ENCODE assay signal across 1 cellular context in the genomic region with DNA sequence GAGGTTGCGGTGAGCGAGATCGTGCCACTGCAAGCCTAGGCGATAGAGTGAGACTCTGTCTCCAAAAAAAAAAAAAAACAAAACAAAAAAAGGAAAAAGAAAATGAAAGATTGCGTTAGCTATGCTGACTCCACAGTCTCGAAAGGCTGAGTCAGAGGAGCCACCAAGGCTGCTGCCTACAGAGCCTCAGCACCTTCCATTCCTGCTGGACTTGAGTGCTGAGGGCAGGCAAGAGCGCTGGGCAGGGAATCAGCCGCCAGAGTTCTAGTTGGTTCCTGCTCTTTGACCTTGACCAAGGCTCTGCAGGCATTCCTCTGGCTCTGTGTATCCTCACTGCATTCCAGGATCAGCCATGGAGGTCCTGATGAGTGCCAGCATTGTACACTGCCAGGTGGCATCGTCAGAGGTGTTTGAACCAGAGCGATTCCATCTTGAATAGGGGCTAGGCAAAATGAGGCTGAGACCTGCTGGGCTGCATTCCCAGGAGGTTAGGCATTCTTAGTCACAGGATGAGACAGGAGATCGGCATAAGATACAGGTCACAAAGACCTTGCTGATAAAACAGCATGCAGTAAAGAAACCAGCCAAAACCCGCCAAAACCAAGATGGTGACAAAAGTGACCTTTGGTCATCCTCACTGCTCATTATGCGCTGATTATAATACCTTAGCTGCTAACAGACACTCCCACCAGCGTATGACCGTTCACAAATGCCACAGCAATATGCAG.
TF ChIP-seq lines count a peak whose summit lies in the region.

No MANE protein-coding gene starts in this region.

TF ChIP-seq in K562, 482 proteins besides CTCF, POLR2A, EP300 and RAD21 (continued from another document and continues in another):
- TF ChIP-seq ZBTB9 (CRISPR knock-in tag; IDR thresholded peaks at IDR 0.05): peak; percentile 99
- no peak for TF ChIP-seq NELFE (IDR thresholded peaks at IDR 0.05; ENCODE audit: insufficient read depth, insufficient read length)
- no peak for TF ChIP-seq PBX2 (CRISPR knock-in tag; IDR thresholded peaks at IDR 0.05; ENCODE audit: low read depth)
- 0 out of 2 replicates have a peak, but pooled peaks have one; percentile 34 for TF ChIP-seq PBX2 (tag; conservative IDR thresholded peaks at IDR 0.05; ENCODE audit: low read depth)
- no peak for TF ChIP-seq ZNF143 (CRISPR knock-in tag; IDR thresholded peaks at IDR 0.05)
- TF ChIP-seq ZNF431 (CRISPR knock-in tag; IDR thresholded peaks at IDR 0.05): no peak
- peak in 1 of 3 experiments; percentile 55 for TF ChIP-seq YY1 (IDR thresholded peaks at IDR 0.05; ENCODE audit: borderline replicate concordance in 1 of 3, control insufficient read depth in 1 of 3, extremely low read depth in 1 of 3, insufficient read depth in 3 of 3, insufficient read length in 1 of 3, insufficient replicate concordance in 2 of 3, low read depth in 1 of 3, low read length in 2 of 3)
- TF ChIP-seq, protein P1, sequence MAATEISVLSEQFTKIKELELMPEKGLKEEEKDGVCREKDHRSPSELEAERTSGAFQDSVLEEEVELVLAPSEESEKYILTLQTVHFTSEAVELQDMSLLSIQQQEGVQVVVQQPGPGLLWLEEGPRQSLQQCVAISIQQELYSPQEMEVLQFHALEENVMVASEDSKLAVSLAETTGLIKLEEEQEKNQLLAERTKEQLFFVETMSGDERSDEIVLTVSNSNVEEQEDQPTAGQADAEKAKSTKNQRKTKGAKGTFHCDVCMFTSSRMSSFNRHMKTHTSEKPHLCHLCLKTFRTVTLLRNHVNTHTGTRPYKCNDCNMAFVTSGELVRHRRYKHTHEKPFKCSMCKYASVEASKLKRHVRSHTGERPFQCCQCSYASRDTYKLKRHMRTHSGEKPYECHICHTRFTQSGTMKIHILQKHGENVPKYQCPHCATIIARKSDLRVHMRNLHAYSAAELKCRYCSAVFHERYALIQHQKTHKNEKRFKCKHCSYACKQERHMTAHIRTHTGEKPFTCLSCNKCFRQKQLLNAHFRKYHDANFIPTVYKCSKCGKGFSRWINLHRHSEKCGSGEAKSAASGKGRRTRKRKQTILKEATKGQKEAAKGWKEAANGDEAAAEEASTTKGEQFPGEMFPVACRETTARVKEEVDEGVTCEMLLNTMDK (IDR thresholded peaks at IDR 0.05; ENCODE audit: borderline replicate concordance, insufficient read depth, low read depth, low read length, poor library complexity, severe bottlenecking): no peak
- TF ChIP-seq RB1 (IDR thresholded peaks at IDR 0.05; ENCODE audit: low read depth): no peak
- peak; percentile 88 for TF ChIP-seq ZNF696 (CRISPR knock-in tag; conservative IDR thresholded peaks at IDR 0.05)
- TF ChIP-seq, protein P2, sequence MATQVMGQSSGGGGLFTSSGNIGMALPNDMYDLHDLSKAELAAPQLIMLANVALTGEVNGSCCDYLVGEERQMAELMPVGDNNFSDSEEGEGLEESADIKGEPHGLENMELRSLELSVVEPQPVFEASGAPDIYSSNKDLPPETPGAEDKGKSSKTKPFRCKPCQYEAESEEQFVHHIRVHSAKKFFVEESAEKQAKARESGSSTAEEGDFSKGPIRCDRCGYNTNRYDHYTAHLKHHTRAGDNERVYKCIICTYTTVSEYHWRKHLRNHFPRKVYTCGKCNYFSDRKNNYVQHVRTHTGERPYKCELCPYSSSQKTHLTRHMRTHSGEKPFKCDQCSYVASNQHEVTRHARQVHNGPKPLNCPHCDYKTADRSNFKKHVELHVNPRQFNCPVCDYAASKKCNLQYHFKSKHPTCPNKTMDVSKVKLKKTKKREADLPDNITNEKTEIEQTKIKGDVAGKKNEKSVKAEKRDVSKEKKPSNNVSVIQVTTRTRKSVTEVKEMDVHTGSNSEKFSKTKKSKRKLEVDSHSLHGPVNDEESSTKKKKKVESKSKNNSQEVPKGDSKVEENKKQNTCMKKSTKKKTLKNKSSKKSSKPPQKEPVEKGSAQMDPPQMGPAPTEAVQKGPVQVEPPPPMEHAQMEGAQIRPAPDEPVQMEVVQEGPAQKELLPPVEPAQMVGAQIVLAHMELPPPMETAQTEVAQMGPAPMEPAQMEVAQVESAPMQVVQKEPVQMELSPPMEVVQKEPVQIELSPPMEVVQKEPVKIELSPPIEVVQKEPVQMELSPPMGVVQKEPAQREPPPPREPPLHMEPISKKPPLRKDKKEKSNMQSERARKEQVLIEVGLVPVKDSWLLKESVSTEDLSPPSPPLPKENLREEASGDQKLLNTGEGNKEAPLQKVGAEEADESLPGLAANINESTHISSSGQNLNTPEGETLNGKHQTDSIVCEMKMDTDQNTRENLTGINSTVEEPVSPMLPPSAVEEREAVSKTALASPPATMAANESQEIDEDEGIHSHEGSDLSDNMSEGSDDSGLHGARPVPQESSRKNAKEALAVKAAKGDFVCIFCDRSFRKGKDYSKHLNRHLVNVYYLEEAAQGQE (CRISPR knock-in tag; IDR thresholded peaks at IDR 0.05; ENCODE audit: low read depth): peak; percentile 90
- no peak for TF ChIP-seq NR2C1 (IDR thresholded peaks at IDR 0.05)
- TF ChIP-seq NR2C1 (tag; IDR thresholded peaks at IDR 0.05): peak; percentile 96
- TF ChIP-seq KLF6 (CRISPR knock-in tag; IDR thresholded peaks at IDR 0.05; ENCODE audit: borderline replicate concordance): peak; percentile 99
- TF ChIP-seq, protein P3, sequence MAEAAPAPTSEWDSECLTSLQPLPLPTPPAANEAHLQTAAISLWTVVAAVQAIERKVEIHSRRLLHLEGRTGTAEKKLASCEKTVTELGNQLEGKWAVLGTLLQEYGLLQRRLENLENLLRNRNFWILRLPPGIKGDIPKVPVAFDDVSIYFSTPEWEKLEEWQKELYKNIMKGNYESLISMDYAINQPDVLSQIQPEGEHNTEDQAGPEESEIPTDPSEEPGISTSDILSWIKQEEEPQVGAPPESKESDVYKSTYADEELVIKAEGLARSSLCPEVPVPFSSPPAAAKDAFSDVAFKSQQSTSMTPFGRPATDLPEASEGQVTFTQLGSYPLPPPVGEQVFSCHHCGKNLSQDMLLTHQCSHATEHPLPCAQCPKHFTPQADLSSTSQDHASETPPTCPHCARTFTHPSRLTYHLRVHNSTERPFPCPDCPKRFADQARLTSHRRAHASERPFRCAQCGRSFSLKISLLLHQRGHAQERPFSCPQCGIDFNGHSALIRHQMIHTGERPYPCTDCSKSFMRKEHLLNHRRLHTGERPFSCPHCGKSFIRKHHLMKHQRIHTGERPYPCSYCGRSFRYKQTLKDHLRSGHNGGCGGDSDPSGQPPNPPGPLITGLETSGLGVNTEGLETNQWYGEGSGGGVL (CRISPR knock-in tag; IDR thresholded peaks at IDR 0.05): peak; percentile 85
- no peak for TF ChIP-seq U2AF1 (optimal IDR thresholded peaks at IDR 0.05; ENCODE audit: low read depth, low read length)
- no peak for TF ChIP-seq ZC3H8 (IDR thresholded peaks at IDR 0.05)
- TF ChIP-seq TBL1XR1 (IDR thresholded peaks at IDR 0.05; ENCODE audit: low read length in 2 of 2): no peak
- TF ChIP-seq HDAC6 (IDR thresholded peaks at IDR 0.05; ENCODE audit: low read depth, low read length): no peak
- peak; percentile 91 for TF ChIP-seq ZNF347 (CRISPR knock-in tag; IDR thresholded peaks at IDR 0.05; ENCODE audit: low read depth)
- no peak for TF ChIP-seq PTBP1 (IDR thresholded peaks at IDR 0.05; ENCODE audit: low read depth, low read length)
- TF ChIP-seq BRD9 (IDR thresholded peaks at IDR 0.05; ENCODE audit: low read depth, partially characterized antibody): peak; percentile 42
- peak; percentile 98 for TF ChIP-seq PTRF (tag; IDR thresholded peaks at IDR 0.05)
- TF ChIP-seq, protein P4, sequence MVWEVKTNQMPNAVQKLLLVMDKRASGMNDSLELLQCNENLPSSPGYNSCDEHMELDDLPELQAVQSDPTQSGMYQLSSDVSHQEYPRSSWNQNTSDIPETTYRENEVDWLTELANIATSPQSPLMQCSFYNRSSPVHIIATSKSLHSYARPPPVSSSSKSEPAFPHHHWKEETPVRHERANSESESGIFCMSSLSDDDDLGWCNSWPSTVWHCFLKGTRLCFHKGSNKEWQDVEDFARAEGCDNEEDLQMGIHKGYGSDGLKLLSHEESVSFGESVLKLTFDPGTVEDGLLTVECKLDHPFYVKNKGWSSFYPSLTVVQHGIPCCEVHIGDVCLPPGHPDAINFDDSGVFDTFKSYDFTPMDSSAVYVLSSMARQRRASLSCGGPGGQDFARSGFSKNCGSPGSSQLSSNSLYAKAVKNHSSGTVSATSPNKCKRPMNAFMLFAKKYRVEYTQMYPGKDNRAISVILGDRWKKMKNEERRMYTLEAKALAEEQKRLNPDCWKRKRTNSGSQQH (CRISPR knock-in tag; IDR thresholded peaks at IDR 0.05): peak; percentile 94
- peak; percentile 90 for TF ChIP-seq KLF1 (tag; IDR thresholded peaks at IDR 0.05)
- TF ChIP-seq KLF13 (tag; IDR thresholded peaks at IDR 0.05; ENCODE audit: borderline replicate concordance, low read depth): peak; percentile 94
- TF ChIP-seq ZNF165 (CRISPR knock-in tag; IDR thresholded peaks at IDR 0.05; ENCODE audit: borderline replicate concordance): peak; percentile 98
- 0 out of 2 replicates have a peak, but pooled peaks have one; percentile 25 for TF ChIP-seq ETV5 (CRISPR knock-in tag; IDR thresholded peaks at IDR 0.05; ENCODE audit: low read depth)
- peak; percentile 97 for TF ChIP-seq ZNF644 (tag; IDR thresholded peaks at IDR 0.05; ENCODE audit: low read depth)
- TF ChIP-seq, protein P5, sequence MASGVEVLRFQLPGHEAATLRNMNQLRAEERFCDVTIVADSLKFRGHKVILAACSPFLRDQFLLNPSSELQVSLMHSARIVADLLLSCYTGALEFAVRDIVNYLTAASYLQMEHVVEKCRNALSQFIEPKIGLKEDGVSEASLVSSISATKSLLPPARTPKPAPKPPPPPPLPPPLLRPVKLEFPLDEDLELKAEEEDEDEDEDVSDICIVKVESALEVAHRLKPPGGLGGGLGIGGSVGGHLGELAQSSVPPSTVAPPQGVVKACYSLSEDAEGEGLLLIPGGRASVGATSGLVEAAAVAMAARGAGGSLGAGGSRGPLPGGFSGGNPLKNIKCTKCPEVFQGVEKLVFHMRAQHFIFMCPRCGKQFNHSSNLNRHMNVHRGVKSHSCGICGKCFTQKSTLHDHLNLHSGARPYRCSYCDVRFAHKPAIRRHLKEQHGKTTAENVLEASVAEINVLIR (CRISPR knock-in tag; IDR thresholded peaks at IDR 0.05): peak; percentile 93
- TF ChIP-seq, protein P6, sequence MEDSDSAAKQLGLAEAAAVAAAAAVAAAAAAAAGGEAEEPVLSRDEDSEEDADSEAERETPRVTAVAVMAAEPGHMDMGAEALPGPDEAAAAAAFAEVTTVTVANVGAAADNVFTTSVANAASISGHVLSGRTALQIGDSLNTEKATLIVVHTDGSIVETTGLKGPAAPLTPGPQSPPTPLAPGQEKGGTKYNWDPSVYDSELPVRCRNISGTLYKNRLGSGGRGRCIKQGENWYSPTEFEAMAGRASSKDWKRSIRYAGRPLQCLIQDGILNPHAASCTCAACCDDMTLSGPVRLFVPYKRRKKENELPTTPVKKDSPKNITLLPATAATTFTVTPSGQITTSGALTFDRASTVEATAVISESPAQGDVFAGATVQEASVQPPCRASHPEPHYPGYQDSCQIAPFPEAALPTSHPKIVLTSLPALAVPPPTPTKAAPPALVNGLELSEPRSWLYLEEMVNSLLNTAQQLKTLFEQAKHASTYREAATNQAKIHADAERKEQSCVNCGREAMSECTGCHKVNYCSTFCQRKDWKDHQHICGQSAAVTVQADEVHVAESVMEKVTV (CRISPR knock-in tag; IDR thresholded peaks at IDR 0.05): peak; percentile 63; the same call in 1 of the 2 replicates
- peak; percentile 94; the same call in 1 of the 2 replicates for TF ChIP-seq CLOCK (CRISPR knock-in tag; IDR thresholded peaks at IDR 0.05; ENCODE audit: borderline replicate concordance)
- TF ChIP-seq ZEB2 (IDR thresholded peaks at IDR 0.05): no peak
- peak; percentile 97 for TF ChIP-seq ZBTB17 (CRISPR knock-in tag; IDR thresholded peaks at IDR 0.05)
- no peak for TF ChIP-seq RFX1 (IDR thresholded peaks at IDR 0.05)
- TF ChIP-seq ZKSCAN8 (CRISPR knock-in tag; IDR thresholded peaks at IDR 0.05): peak; percentile 97
- TF ChIP-seq ZNF134 (CRISPR knock-in tag; conservative IDR thresholded peaks at IDR 0.05): peak; percentile 91
- TF ChIP-seq MEF2D (tag; conservative IDR thresholded peaks at IDR 0.05; ENCODE audit: low read depth): peak; percentile 99
- TF ChIP-seq SMARCE1 (IDR thresholded peaks at IDR 0.05): 0 out of 2 replicates have a peak, but pooled peaks have one; percentile 20
- no peak for TF ChIP-seq DNMT1 (IDR thresholded peaks at IDR 0.05)
